Comparison of ENCODE assay signal across 16 cellular contexts in genomic region chr4:26104056-26104685, GRCh38.
A peak's percentile ranks its signal among the peaks of the same experiment; 100 is the strongest.
DNase-seq lines count a peak whose midpoint lies in the region; ATAC-seq, FAIRE-seq and TF ChIP-seq lines count a peak whose summit lies in the region.
"Had no signal": no experiment of that assay in that cellular context is flagged by ENCODE, and none has a peak within 500 bp of the region (broad histone marks: within the 10 kb centered on the region; RNA-seq: fewer than 3 reads in every experiment).

No MANE protein-coding gene starts in this region.

- no peak overlapping the region for H3K9ac ChIP-seq in kidney (ENCODE audit: low read length in 2 of 2)

- peaks cover 0 to 8% of the 10 kb centered on the region in 2 donors for H3K4me1 ChIP-seq in uterus
- no peaks in the 10 kb centered on the region for H3K4me1 ChIP-seq in kidney (ENCODE audit: control insufficient read depth in 1 of 2, insufficient read depth in 1 of 2, low read depth in 1 of 2, low read length in 2 of 2)
- H3K4me1 ChIP-seq: body of pancreas had no signal

- no peak overlapping the region for H3K4me3 ChIP-seq in uterus
- H3K4me3 ChIP-seq in kidney (ENCODE audit: low read length in 2 of 2) = no peak overlapping the region
- H3K4me3 ChIP-seq in WERI-Rb-1 (ENCODE audit: low read depth, low read length) = no peak overlapping the region
- H3K4me3 ChIP-seq: body of pancreas, dorsolateral prefrontal cortex, left ventricle myocardium inferior, tibial artery had no signal

- TF ChIP-seq CTCF in uterus (IDR thresholded peaks at IDR 0.05) (no peak), kidney (IDR thresholded peaks at IDR 0.05; ENCODE audit: borderline replicate concordance, extremely low read depth, insufficient read depth) (no peak), WERI-Rb-1 (IDR thresholded peaks at IDR 0.05; ENCODE audit: low read depth, low read length) (no peak)

- no peaks in the 10 kb centered on the region for H3K36me3 ChIP-seq in uterus
- no peaks in the 10 kb centered on the region for H3K36me3 ChIP-seq in kidney (ENCODE audit: control insufficient read depth in 1 of 2, insufficient read depth in 2 of 2, low read length in 2 of 2)
- H3K36me3 ChIP-seq in WERI-Rb-1 = no peaks in the 10 kb centered on the region
- H3K36me3 ChIP-seq: left ventricle myocardium inferior, tibial artery had no signal

- FAIRE-seq in kidney (lab: Jason Lieb, UNC) = no peak

- H3K27ac ChIP-seq in uterus (no peak overlapping the region), kidney (ENCODE audit: low read depth in 2 of 2, low read length in 2 of 2) (no peak overlapping the region), WERI-Rb-1 (no peak overlapping the region)
- H3K27ac ChIP-seq: body of pancreas, dorsolateral prefrontal cortex, tibial artery had no signal

- intact Hi-C loops in uterus (cut with DNase I; ENCODE audit: low total_unique reads) = no loop called here
- intact Hi-C loops in kidney (cut with DNase I) = no loop called here

- no peak for TF ChIP-seq POLR2A in uterus (IDR thresholded peaks at IDR 0.05)

- DNase-seq in HCEC 1CT (no peak), uterus (no peak), kidney (no peak), WERI-Rb-1 (no peak)
- DNase-seq: activated CD4-positive, alpha-beta T cell treated with anti-CD3 and anti-CD28 coated beads, Interleukin-2, amount 50 U/mL, for 48 hours; activated gamma-delta T cell treated with Interleukin-2 at 50 U/mL for 16 hours; body of pancreas; dorsolateral prefrontal cortex; hypothalamus; left ventricle myocardium inferior; naive B cell; tibial artery had no signal

- H3K27me3 ChIP-seq in uterus (no peaks in the 10 kb centered on the region), WERI-Rb-1 (ENCODE audit: insufficient read depth, low read depth, severe bottlenecking) (no peaks in the 10 kb centered on the region)
- H3K27me3 ChIP-seq: body of pancreas, tibial artery had no signal

- H3K9me3 ChIP-seq in uterus (no peaks in the 10 kb centered on the region), kidney (ENCODE audit: control insufficient read depth in 1 of 2, low read length in 2 of 2) (peaks cover 0 to 3% of the 10 kb centered on the region in 2 donors), WERI-Rb-1 (ENCODE audit: severe bottlenecking) (no peaks in the 10 kb centered on the region)
- H3K9me3 ChIP-seq: body of pancreas, tibial artery had no signal

- peak; percentile 95 for ATAC-seq in GM18498 (IDR thresholded peaks at IDR 0.05; ENCODE audit: unreplicated experiment)
- peak; percentile 84 for ATAC-seq in GM19025 (IDR thresholded peaks at IDR 0.05; ENCODE audit: low read depth, unreplicated experiment)
- ATAC-seq in GM21723 (IDR thresholded peaks at IDR 0.05; ENCODE audit: unreplicated experiment) = peak; percentile 93
- ATAC-seq in HG03378 (IDR thresholded peaks at IDR 0.05; ENCODE audit: unreplicated experiment) = peak; percentile 64
- ATAC-seq: body of pancreas had no signal
